Comparison of ENCODE assay signal across 24 cellular contexts in genomic region chr15:57201578-57201977, GRCh38.
DNase-seq lines count a peak whose midpoint lies in the region; ATAC-seq, FAIRE-seq and TF ChIP-seq lines count a peak whose summit lies in the region.
"Had no signal": no experiment of that assay in that cellular context is flagged by ENCODE, and none has a peak within 500 bp of the region (broad histone marks: within the 10 kb centered on the region; RNA-seq: fewer than 3 reads in every experiment).

No MANE protein-coding gene starts in this region.

- TF ChIP-seq POLR2A in HepG2 (IDR thresholded peaks at IDR 0.05; ENCODE audit: insufficient read depth in 1 of 2, low read depth in 2 of 2, low read length in 2 of 2): no peak

- in situ Hi-C loops in HepG2 (cut with HindIII; ENCODE audit: extremely low pct_ligation_motif_present, low pct_unique_long_range_greater_than_20kb): no loop called here

- no TSS peak for BruUV-seq in HepG2 (replicated peaks; lab: Mats Ljungman, UMichigan)

- H3K27ac ChIP-seq in CD4-positive, alpha-beta T cell (ENCODE audit: low read depth, low read length): no peak overlapping the region
- H3K27ac ChIP-seq in colonic mucosa (peak overlapping the region; percentile 54), mucosa of rectum (ENCODE audit: low read depth in 2 of 2, low read length in 2 of 2) (peak overlapping the region; percentile 39 to 60), HepG2 (ENCODE audit: extremely low read length, insufficient read depth, low read length) (no peak overlapping the region)
- H3K27ac ChIP-seq: HL-60, RWPE1 had no signal

- no peaks in the 10 kb centered on the region for H3K4me1 ChIP-seq in colonic mucosa
- H3K4me1 ChIP-seq in mucosa of rectum (ENCODE audit: control insufficient read depth in 2 of 2, insufficient read depth in 2 of 2, low read length in 2 of 2): peaks cover 5 to 43% of the 10 kb centered on the region in 2 donors
- H3K4me1 ChIP-seq in HepG2 (ENCODE audit: insufficient read depth, low read length): peaks cover 13% of the 10 kb centered on the region

- no peaks in the 10 kb centered on the region for H3K79me2 ChIP-seq in HepG2 (ENCODE audit: insufficient read depth, low read length)

- no peak overlapping the region for H2AFZ ChIP-seq in HepG2 (ENCODE audit: low read length)

- no peak overlapping the region for H3K4me3 ChIP-seq in colonic mucosa
- no peak overlapping the region for H3K4me3 ChIP-seq in mucosa of rectum (ENCODE audit: low read length in 2 of 2)
- H3K4me3 ChIP-seq in HepG2 (replicated peaks in 1 of 3; ENCODE audit: insufficient read depth in 1 of 3, low read depth in 2 of 3, low read length in 3 of 3): no peak overlapping the region

- POLR2A ChIA-PET in CD4-positive, alpha-beta T cell (lab: Charles Lee): no interaction called here
- POLR2A ChIA-PET in HepG2 (lab: Yijun Ruan, JAX): no interaction called here

- CTCF ChIA-PET in CD4-positive, alpha-beta T cell (lab: Charles Lee): no interaction called here
- CTCF ChIA-PET in HepG2 (lab: Yijun Ruan, JAX; ENCODE audit: low intra/inter-chr PET ratio, low total read pairs): no interaction called here

- 0 out of 2 replicates have a peak, but pooled peaks cover 3% of the 10 kb centered on the region for H4K20me1 ChIP-seq in HepG2 (ENCODE audit: insufficient read depth, low read length)

- TF ChIP-seq RAD21 in HepG2 (CRISPR knock-in tag; IDR thresholded peaks at IDR 0.05): no peak

- H3K27me3 ChIP-seq in CD4-positive, alpha-beta T cell (ENCODE audit: control insufficient read depth, insufficient read depth, low read length): no peaks in the 10 kb centered on the region
- H3K27me3 ChIP-seq in colonic mucosa (no peaks in the 10 kb centered on the region), mucosa of rectum (ENCODE audit: control insufficient read depth in 2 of 2, insufficient read depth in 2 of 2, low read length in 2 of 2) (no peaks in the 10 kb centered on the region), HepG2 (ENCODE audit: control insufficient read depth in 1 of 2, insufficient read depth in 2 of 2, low read length in 2 of 2) (no peaks in the 10 kb centered on the region)
- H3K27me3 ChIP-seq: BE2C had no signal

- H3K36me3 ChIP-seq in colonic mucosa: no peaks in the 10 kb centered on the region
- no peaks in the 10 kb centered on the region for H3K36me3 ChIP-seq in mucosa of rectum (ENCODE audit: control insufficient read depth in 2 of 2, insufficient read depth in 2 of 2, low read length in 2 of 2)
- H3K36me3 ChIP-seq in HepG2 (replicated peaks in 1 of 2; ENCODE audit: control insufficient read depth in 1 of 2, insufficient read depth in 2 of 2, low read length in 2 of 2): peaks cover 5 to 8% of the 10 kb centered on the region in 2 experiments; a peak in 4 of 5 replicates
- H3K36me3 ChIP-seq: BE2C had no signal

- no peaks in the 10 kb centered on the region for H3K9me3 ChIP-seq in CD4-positive, alpha-beta T cell (ENCODE audit: control insufficient read depth, low read length)
- H3K9me3 ChIP-seq in colonic mucosa (no peaks in the 10 kb centered on the region), mucosa of rectum (ENCODE audit: control insufficient read depth in 2 of 2, low read length in 2 of 2) (no peaks in the 10 kb centered on the region), HepG2 (ENCODE audit: low read length) (no peaks in the 10 kb centered on the region)
- H3K9me3 ChIP-seq: BE2C had no signal

- no peak overlapping the region for H3K4me2 ChIP-seq in HepG2 (ENCODE audit: low read depth, low read length)

- H3K27ac Mint-ChIP-seq in CD4-positive, alpha-beta T cell: peak overlapping the region; percentile 11
- H3K27ac Mint-ChIP-seq: CD14-positive monocyte had no signal

- ATAC-seq in CD4-positive, alpha-beta T cell (ENCODE audit: poor library complexity): no peak
- no peak for ATAC-seq in HepG2

- no peak overlapping the region for H3K4me3 Mint-ChIP-seq in CD4-positive, alpha-beta T cell
- H3K4me3 Mint-ChIP-seq: CD14-positive monocyte had no signal

- no peak for TF ChIP-seq CTCF in CD4-positive, alpha-beta T cell (IDR thresholded peaks at IDR 0.05)
- TF ChIP-seq CTCF in colonic mucosa (IDR thresholded peaks at IDR 0.05) (no peak), HepG2 (CRISPR knock-in tag; IDR thresholded peaks at IDR 0.05) (no peak)

- no peak for FAIRE-seq in HepG2 (lab: Jason Lieb, UNC)
- FAIRE-seq: D721Med, H54 had no signal

- H3K9ac ChIP-seq in colonic mucosa (ENCODE audit: low read depth in 2 of 2, low read length in 2 of 2) (no peak overlapping the region), mucosa of rectum (ENCODE audit: low read depth in 1 of 2, low read length in 2 of 2) (no peak overlapping the region), HepG2 (ENCODE audit: insufficient read depth, low read depth, low read length) (no peak overlapping the region)

- intact Hi-C loops in CD4-positive, alpha-beta T cell (cut with DNase I, micrococcal nuclease): no loop called here
- intact Hi-C loops in colonic mucosa (cut with DNase I) (no loop called here), HepG2 (cut with micrococcal nuclease; ENCODE audit: unreplicated experiment) (loop anchor here (1.0 kb wide), 1 partner anchor 380 kb away; no protein-coding TSS in a partner anchor)

- WGBS in HepG2 (ENCODE audit: low lambda C conversion rate): 72% methylated on average over 2 of the region's 2 CpGs

- H3K4me1 Mint-ChIP-seq in CD4-positive, alpha-beta T cell (ENCODE audit: low read depth): peaks cover 21% of the 10 kb centered on the region

- no peaks in the 10 kb centered on the region for H3K9me3 Mint-ChIP-seq in CD4-positive, alpha-beta T cell
- H3K9me3 Mint-ChIP-seq: CD14-positive monocyte had no signal

- peaks cover 13% of the 10 kb centered on the region for H3K36me3 Mint-ChIP-seq in CD4-positive, alpha-beta T cell (ENCODE audit: low read depth)

- TF ChIP-seq EP300 in HepG2 (IDR thresholded peaks at IDR 0.05; ENCODE audit: low read depth in 2 of 2, low read length in 2 of 2) (no peak), HepG2 (CRISPR knock-in tag; IDR thresholded peaks at IDR 0.05; ENCODE audit: borderline replicate concordance) (no peak)

- no peaks in the 10 kb centered on the region for H3K27me3 Mint-ChIP-seq in CD4-positive, alpha-beta T cell

- no peak for DNase-seq in CD4-positive, alpha-beta T cell
- DNase-seq in colonic mucosa (peak; percentile 29), HepG2 (ENCODE audit: low spot score) (no peak), mesenteric fat pad (ENCODE audit: low spot score) (no peak), dedifferentiated amniotic fluid mesenchymal stem cell (ENCODE audit: extremely low spot score) (no peak), SIG-M5 treated with dmso at 0.1 percent for 504 hours (lab: John Stamatoyannopoulos, UW; ENCODE audit: unreplicated experiment) (no peak)
- DNase-seq: BE2C, DMS53, Karpas-422, NCI-H1092, NCI-H1436, NCI-H187, NCI-H2081 treated with DMSO at 0.1 percent for 48 hours, NCI-H2171, NCI-H226, NCI-H510A, NCI-H69, SHP77 had no signal

TF ChIP-seq in HepG2, 621 proteins besides CTCF, POLR2A, EP300 and RAD21 (continues in another document):
- TF ChIP-seq AKAP8 (CRISPR knock-in tag; IDR thresholded peaks at IDR 0.05) (no peak), ZNF775 (CRISPR knock-in tag; IDR thresholded peaks at IDR 0.05; ENCODE audit: borderline replicate concordance) (no peak), SNAI1 (CRISPR knock-in tag; IDR thresholded peaks at IDR 0.05; ENCODE audit: borderline replicate concordance) (no peak), RERE (CRISPR knock-in tag; IDR thresholded peaks at IDR 0.05; ENCODE audit: low read depth) (no peak)
- TF ChIP-seq, protein P1, sequence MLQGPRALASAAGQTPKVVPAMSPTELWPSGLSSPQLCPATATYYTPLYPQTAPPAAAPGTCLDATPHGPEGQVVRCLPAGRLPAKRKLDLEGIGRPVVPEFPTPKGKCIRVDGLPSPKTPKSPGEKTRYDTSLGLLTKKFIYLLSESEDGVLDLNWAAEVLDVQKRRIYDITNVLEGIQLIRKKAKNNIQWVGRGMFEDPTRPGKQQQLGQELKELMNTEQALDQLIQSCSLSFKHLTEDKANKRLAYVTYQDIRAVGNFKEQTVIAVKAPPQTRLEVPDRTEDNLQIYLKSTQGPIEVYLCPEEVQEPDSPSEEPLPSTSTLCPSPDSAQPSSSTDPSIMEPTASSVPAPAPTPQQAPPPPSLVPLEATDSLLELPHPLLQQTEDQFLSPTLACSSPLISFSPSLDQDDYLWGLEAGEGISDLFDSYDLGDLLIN (CRISPR knock-in tag; IDR thresholded peaks at IDR 0.05; ENCODE audit: borderline replicate concordance): no peak

Comparison
In these comparisons a context has a peak if more than half of its experiments do, and no peak if none do; other contexts are left out.
1. H3K27ac ChIP-seq: peak in colonic mucosa (single experiment) and mucosa of rectum (2 of 2); none in CD4-positive, alpha-beta T cell (single experiment) and HepG2 (single experiment).